ENCODE assay signal across 7 cellular contexts in genomic region chr1:151131832-151132675, GRCh38. TPM values are rescaled to one million over a fixed set of nuclear protein-coding genes. Genes with fewer than 3 reads are reported as not detected.
DNase-seq lines count a peak whose midpoint lies in the region; ATAC-seq and TF ChIP-seq lines count a peak whose summit lies in the region.

No MANE protein-coding gene starts in this region.

- H3K9ac ChIP-seq in subcutaneous abdominal adipose tissue (ENCODE audit: low read length in 5 of 5) = peak overlapping the region; percentile 33 to 76 (median 58)

- H3K4me1 Mint-ChIP-seq in IgD-negative memory B cell (peaks cover 1 to 6% (median 6%) of the 10 kb centered on the region in 3 donors), chondrocyte (ENCODE audit: low read depth) (peaks cover 10% of the 10 kb centered on the region)

- H3K4me3 ChIP-seq in left lung (peak overlapping the region; percentile 16 to 39), subcutaneous abdominal adipose tissue (ENCODE audit: low read depth in 1 of 5, low read length in 5 of 5) (peak overlapping the region; percentile 64 to 76 (median 66))

- H3K4me3 Mint-ChIP-seq in IgD-negative memory B cell (peak overlapping the region; percentile 69 to 92 (median 86)), chondrocyte (ENCODE audit: unreplicated experiment) (peak overlapping the region; percentile 68)

- DNase-seq in chondrocyte (ENCODE audit: low spot score) (peak; percentile 80), left lung (no peak), NCI-H2029 treated with DMSO at 0.1 percent for 48 hours (lab: John Stamatoyannopoulos, UW) (no peak)

- H3K36me3 Mint-ChIP-seq in IgD-negative memory B cell = no peaks in the 10 kb centered on the region
- peaks cover 8% of the 10 kb centered on the region for H3K36me3 Mint-ChIP-seq in chondrocyte (ENCODE audit: low read depth)

- no peaks in the 10 kb centered on the region for H3K9me3 ChIP-seq in left lung
- H3K9me3 ChIP-seq in subcutaneous abdominal adipose tissue (ENCODE audit: control insufficient read depth in 5 of 5, low read length in 5 of 5) = no peaks in the 10 kb centered on the region

- H3K36me3 ChIP-seq in left lung (no peaks in the 10 kb centered on the region), subcutaneous abdominal adipose tissue (ENCODE audit: control insufficient read depth in 5 of 5, insufficient read depth in 5 of 5, low read length in 5 of 5) (peaks cover 0 to 36% (median 29%) of the 10 kb centered on the region in 5 donors)

- peaks cover 0 to 26% of the 10 kb centered on the region in 2 donors for H3K27me3 ChIP-seq in left lung
- no peaks in the 10 kb centered on the region for H3K27me3 ChIP-seq in subcutaneous abdominal adipose tissue (ENCODE audit: control insufficient read depth in 5 of 5, insufficient read depth in 4 of 5, low read length in 5 of 5)

- H3K9me3 Mint-ChIP-seq in IgD-negative memory B cell = no peaks in the 10 kb centered on the region
- no peaks in the 10 kb centered on the region for H3K9me3 Mint-ChIP-seq in chondrocyte (ENCODE audit: low read depth)

- H3K27ac Mint-ChIP-seq in IgD-negative memory B cell (no peak overlapping the region), chondrocyte (ENCODE audit: unreplicated experiment) (peak overlapping the region; percentile 17)

- peaks cover 2% of the 10 kb centered on the region for H3K27me3 Mint-ChIP-seq in IgD-negative memory B cell
- H3K27me3 Mint-ChIP-seq in chondrocyte (ENCODE audit: low read depth) = peaks cover 13% of the 10 kb centered on the region

- no peak for TF ChIP-seq CTCF in chondrocyte (IDR thresholded peaks at IDR 0.05)
- TF ChIP-seq CTCF in left lung (IDR thresholded peaks at IDR 0.05) = no peak

- intact Hi-C loops in left lung (cut with DNase I) = no loop called here

- peaks cover 0 to 16% of the 10 kb centered on the region in 2 donors for H3K4me1 ChIP-seq in left lung
- H3K4me1 ChIP-seq in subcutaneous abdominal adipose tissue (ENCODE audit: control insufficient read depth in 5 of 5, insufficient read depth in 5 of 5, low read length in 5 of 5) = peaks cover 0 to 21% (median 19%) of the 10 kb centered on the region in 5 donors

- peak; percentile 74 for ATAC-seq in left lung
- no peak for ATAC-seq in GM21381 (IDR thresholded peaks at IDR 0.05; ENCODE audit: unreplicated experiment)
- no peak for ATAC-seq in HG02852 (IDR thresholded peaks at IDR 0.05; ENCODE audit: unreplicated experiment)

- H3K27ac ChIP-seq in left lung = no peak overlapping the region
- peak overlapping the region; percentile 60 for H3K27ac ChIP-seq in subcutaneous abdominal adipose tissue (ENCODE audit: low read depth, low read length)

RNA-seq across cellular contexts. Expression of gene SEMA6C, which starts 14.4 kb away (rescaled TPM):
- polyA plus RNA-seq in IgD-negative memory B cell = not detected
- total RNA-seq in chondrocyte (7.0 to 9.2 TPM (median 8.9 TPM) in 3 replicates), left lung (1 to 10 TPM; 3.9 to 8.9 TPM)

RNA-seq across cellular contexts. Expression of gene TNFAIP8L2, which starts 24.4 kb away (rescaled TPM):
- 16.1 TPM for polyA plus RNA-seq in IgD-negative memory B cell
- total RNA-seq in chondrocyte (not detected in 3 replicates), left lung (10 to 100 TPM in 1 of 2 donors, 1 to 10 TPM in 1; 7.1 to 14.5 TPM)

RNA-seq across cellular contexts. Expression of gene LYSMD1, which starts 33.6 kb away (rescaled TPM):
- polyA plus RNA-seq in IgD-negative memory B cell = 0.69 TPM
- 9.3 to 10.0 TPM (median 9.9 TPM) in 3 replicates for total RNA-seq in chondrocyte
- 1 to 10 TPM; 5.8 to 8.7 TPM for total RNA-seq in left lung

RNA-seq across cellular contexts. Expression of gene SCNM1, which starts 33.9 kb away (rescaled TPM):
- polyA plus RNA-seq in IgD-negative memory B cell = 70.1 TPM
- total RNA-seq in chondrocyte (39.6 to 44.3 TPM (median 40.7 TPM) in 3 replicates), left lung (10 to 100 TPM; 29.7 to 35.0 TPM)

RNA-seq across cellular contexts. Expression of gene TMOD4, which starts 43.7 kb away (rescaled TPM):
- 1.0 TPM for polyA plus RNA-seq in IgD-negative memory B cell
- 0.60 to 1.9 TPM in 2 of 3 replicates, not detected in the other for total RNA-seq in chondrocyte
- total RNA-seq in left lung = under 1 TPM in 1 of 2 donors, not detected in 1; 0.97 TPM
